Comparison of ENCODE assay signal across 19 cellular contexts in the genomic region with DNA sequence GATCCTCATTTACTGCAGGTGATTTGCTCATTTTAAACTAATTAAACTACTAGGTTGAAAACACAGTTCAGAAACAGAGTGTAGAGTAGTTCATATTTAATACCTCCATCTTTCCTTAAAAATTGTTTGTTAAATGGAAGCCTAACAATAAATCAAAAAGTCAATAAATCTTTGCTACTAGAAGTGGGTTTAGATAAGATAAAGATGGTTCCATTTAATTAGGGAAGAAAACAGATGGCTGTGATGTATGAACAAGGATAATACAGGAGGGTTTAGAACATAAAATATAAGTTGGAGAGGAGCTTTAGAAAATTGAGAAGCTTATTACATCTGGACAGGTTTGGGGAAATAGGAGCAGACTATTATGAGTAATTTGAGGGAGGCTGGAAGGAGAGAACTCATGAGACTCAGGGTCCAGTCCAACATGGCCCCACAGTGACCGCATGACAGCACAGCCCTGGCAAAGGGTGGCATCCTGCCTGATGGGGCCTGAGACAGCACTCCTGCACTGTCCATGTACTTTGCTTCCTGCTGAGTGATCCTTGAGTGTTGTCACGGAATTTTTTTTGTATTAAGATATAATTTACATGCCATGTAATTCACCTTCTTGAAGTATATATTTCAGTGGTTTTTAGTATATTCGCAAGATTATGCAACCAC.
"Had no signal": no experiment of that assay in that cellular context is flagged by ENCODE, and none has a peak within 500 bp of the region (broad histone marks: within the 10 kb centered on the region; RNA-seq: fewer than 3 reads in every experiment).

No MANE protein-coding gene starts in this region.

- ATAC-seq: esophagus mucosa; heart left ventricle; left colon; left ventricle myocardium superior; psoas muscle; right lobe of liver; stimulated activated effector memory CD8-positive, alpha-beta T cell treated with anti-CD3 and anti-CD28 coated beads, Interleukin-12 subunit alpha, Interleukin-12 subunit beta, amount 100 ng/mL, for 72 hours; stimulated activated naive CD8-positive, alpha-beta T cell treated with anti-CD3 and anti-CD28 coated beads, Interleukin-15, Interleukin-2, amounts not matched to agents 100 U/mL and 50 U/mL, for 24 hours had no signal

- DNase-seq: effector memory CD4-positive, alpha-beta T cell; heart left ventricle; hippocampal formation; left colon; left ventricle myocardium superior; mesenchymal stem cell; naive B cell; nephron progenitor cell; psoas muscle; retina; right lobe of liver; stimulated activated CD4-positive, alpha-beta T cell treated with anti-CD3 and anti-CD28 coated beads, Interleukin-4, amount 100 ng/mL, for 1 hour; stimulated activated CD8-positive, alpha-beta memory T cell treated with anti-CD3 and anti-CD28 coated beads, Interleukin-4, amount 100 ng/mL, for 48 hours; stimulated activated naive CD8-positive, alpha-beta T cell treated with anti-CD3 and anti-CD28 coated beads, Interleukin-15, Interleukin-2, amounts not matched to agents 100 U/mL and 50 U/mL, for 24 hours; tibial artery; upper lobe of left lung; uterus had no signal
